ENCODE assay signal across 1 cellular context in the genomic region with DNA sequence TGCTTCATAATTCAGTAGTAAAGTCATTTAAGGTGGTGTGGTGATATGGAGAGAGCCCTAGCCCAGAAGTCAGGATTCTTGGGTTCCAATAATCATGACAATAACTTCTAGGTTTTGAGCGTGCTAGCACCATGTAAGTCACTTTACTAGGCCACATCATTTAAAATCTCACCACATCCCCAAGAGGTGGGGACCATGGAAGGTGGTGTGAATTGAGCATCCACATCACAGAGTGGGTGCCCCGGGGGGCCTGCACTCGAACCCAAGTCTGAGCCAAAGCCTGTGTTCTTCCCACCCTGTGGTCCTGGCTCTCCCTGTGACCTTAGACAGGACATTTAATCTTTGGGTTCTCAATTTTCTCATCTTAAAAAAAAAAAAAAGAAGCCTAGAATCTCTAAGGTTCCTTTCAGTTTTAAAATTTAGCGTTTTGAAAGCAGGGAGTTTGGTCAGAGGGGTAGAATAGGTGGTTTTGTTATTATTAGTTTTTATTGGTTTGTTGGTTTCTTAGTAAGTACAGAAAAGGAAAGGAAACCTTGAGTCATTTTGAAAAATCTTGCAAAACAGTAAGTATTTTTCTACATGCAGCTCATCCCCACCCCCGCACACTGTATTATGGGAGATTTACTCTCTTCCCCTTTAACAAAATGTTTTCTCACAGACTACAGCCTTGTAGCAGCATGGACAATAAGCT.
TF ChIP-seq lines count a peak whose summit lies in the region.

No MANE protein-coding gene starts in this region.

TF ChIP-seq in GM12878, 131 proteins besides CTCF, POLR2A, EP300 and RAD21 (continues in another document):
- TF ChIP-seq, protein P1, sequence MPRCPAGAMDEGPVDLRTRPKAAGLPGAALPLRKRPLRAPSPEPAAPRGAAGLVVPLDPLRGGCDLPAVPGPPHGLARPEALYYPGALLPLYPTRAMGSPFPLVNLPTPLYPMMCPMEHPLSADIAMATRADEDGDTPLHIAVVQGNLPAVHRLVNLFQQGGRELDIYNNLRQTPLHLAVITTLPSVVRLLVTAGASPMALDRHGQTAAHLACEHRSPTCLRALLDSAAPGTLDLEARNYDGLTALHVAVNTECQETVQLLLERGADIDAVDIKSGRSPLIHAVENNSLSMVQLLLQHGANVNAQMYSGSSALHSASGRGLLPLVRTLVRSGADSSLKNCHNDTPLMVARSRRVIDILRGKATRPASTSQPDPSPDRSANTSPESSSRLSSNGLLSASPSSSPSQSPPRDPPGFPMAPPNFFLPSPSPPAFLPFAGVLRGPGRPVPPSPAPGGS (IDR thresholded peaks at IDR 0.05; ENCODE audit: borderline replicate concordance, insufficient read depth, low read depth, low read length, poor library complexity, severe bottlenecking): peak; percentile 28
- TF ChIP-seq IRF4 (IDR thresholded peaks at IDR 0.05; ENCODE audit: low read depth, low read length) (peak; percentile 91), CBX5 (IDR thresholded peaks at IDR 0.05; ENCODE audit: low read depth) (peak; percentile 44; the same call in 1 of the 2 replicates), KDM1A (IDR thresholded peaks at IDR 0.05; ENCODE audit: borderline replicate concordance) (no peak), NFIC (IDR thresholded peaks at IDR 0.05; ENCODE audit: low read depth, low read length) (peak; percentile 98), SP1 (IDR thresholded peaks at IDR 0.05; ENCODE audit: low read depth, low read length) (no peak), HCFC1 (IDR thresholded peaks at IDR 0.05; ENCODE audit: low read length) (no peak), BACH1 (IDR thresholded peaks at IDR 0.05; ENCODE audit: borderline replicate concordance) (no peak), EGR1 (IDR thresholded peaks at IDR 0.05; ENCODE audit: borderline replicate concordance in 1 of 2, low read depth in 2 of 2, low read length in 2 of 2) (peak in 1 of 2 experiments; percentile 70; a peak in 1 of 3 replicates), ZNF207 (IDR thresholded peaks at IDR 0.05; ENCODE audit: borderline replicate concordance) (no peak), DPF2 (IDR thresholded peaks at IDR 0.05) (0 out of 2 replicates have a peak, but pooled peaks have one; percentile 29), YBX1 (IDR thresholded peaks at IDR 0.05) (no peak), POLR2AphosphoS5 (IDR thresholded peaks at IDR 0.05; ENCODE audit: low read length) (no peak), HDAC6 (IDR thresholded peaks at IDR 0.05; ENCODE audit: unreplicated experiment) (no peak), NBN (IDR thresholded peaks at IDR 0.05) (no peak), ESRRA (IDR thresholded peaks at IDR 0.05; ENCODE audit: low read length) (no peak), RB1 (IDR thresholded peaks at IDR 0.05; ENCODE audit: borderline replicate concordance) (no peak), RELB (IDR thresholded peaks at IDR 0.05; ENCODE audit: low read depth) (peak; percentile 75), SIX5 (IDR thresholded peaks at IDR 0.05; ENCODE audit: low read depth, low read length, severe bottlenecking) (no peak), CHD4 (IDR thresholded peaks at IDR 0.05) (no peak), ATF7 (IDR thresholded peaks at IDR 0.05; ENCODE audit: low read depth) (peak; percentile 68), MTA3 (IDR thresholded peaks at IDR 0.05; ENCODE audit: borderline replicate concordance, low read length) (peak; percentile 79; the same call in 1 of the 2 replicates), PBX3 (IDR thresholded peaks at IDR 0.05; ENCODE audit: insufficient replicate concordance, low read depth, low read length) (no peak), PAX5 (IDR thresholded peaks at IDR 0.05; ENCODE audit: borderline replicate concordance, low read depth, low read length) (peak; percentile 76; the same call in 1 of the 2 replicates), NFXL1 (IDR thresholded peaks at IDR 0.05; ENCODE audit: borderline replicate concordance) (no peak), ZNF24 (IDR thresholded peaks at IDR 0.05) (0 out of 2 replicates have a peak, but pooled peaks have one; percentile 22), CBX3 (IDR thresholded peaks at IDR 0.05; ENCODE audit: borderline replicate concordance, low read depth) (no peak), TAF1 (IDR thresholded peaks at IDR 0.05; ENCODE audit: borderline replicate concordance, low read depth, low read length) (no peak), SUZ12 (IDR thresholded peaks at IDR 0.05; ENCODE audit: unreplicated experiment) (no peak), NKRF (conservative IDR thresholded peaks at IDR 0.05) (no peak), HSF1 (IDR thresholded peaks at IDR 0.05; ENCODE audit: low read depth, low read length) (no peak), MTA2 (IDR thresholded peaks at IDR 0.05; ENCODE audit: low read depth) (peak; percentile 68), GATAD2B (conservative IDR thresholded peaks at IDR 0.05; ENCODE audit: low read depth) (no peak), MEF2B (IDR thresholded peaks at IDR 0.05; ENCODE audit: partially characterized antibody, poor library complexity, severe bottlenecking) (peak; percentile 95)
- TF ChIP-seq, protein P2, sequence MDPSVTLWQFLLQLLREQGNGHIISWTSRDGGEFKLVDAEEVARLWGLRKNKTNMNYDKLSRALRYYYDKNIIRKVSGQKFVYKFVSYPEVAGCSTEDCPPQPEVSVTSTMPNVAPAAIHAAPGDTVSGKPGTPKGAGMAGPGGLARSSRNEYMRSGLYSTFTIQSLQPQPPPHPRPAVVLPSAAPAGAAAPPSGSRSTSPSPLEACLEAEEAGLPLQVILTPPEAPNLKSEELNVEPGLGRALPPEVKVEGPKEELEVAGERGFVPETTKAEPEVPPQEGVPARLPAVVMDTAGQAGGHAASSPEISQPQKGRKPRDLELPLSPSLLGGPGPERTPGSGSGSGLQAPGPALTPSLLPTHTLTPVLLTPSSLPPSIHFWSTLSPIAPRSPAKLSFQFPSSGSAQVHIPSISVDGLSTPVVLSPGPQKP (IDR thresholded peaks at IDR 0.05; ENCODE audit: low read depth, low read length): no peak
- TF ChIP-seq, protein P3, sequence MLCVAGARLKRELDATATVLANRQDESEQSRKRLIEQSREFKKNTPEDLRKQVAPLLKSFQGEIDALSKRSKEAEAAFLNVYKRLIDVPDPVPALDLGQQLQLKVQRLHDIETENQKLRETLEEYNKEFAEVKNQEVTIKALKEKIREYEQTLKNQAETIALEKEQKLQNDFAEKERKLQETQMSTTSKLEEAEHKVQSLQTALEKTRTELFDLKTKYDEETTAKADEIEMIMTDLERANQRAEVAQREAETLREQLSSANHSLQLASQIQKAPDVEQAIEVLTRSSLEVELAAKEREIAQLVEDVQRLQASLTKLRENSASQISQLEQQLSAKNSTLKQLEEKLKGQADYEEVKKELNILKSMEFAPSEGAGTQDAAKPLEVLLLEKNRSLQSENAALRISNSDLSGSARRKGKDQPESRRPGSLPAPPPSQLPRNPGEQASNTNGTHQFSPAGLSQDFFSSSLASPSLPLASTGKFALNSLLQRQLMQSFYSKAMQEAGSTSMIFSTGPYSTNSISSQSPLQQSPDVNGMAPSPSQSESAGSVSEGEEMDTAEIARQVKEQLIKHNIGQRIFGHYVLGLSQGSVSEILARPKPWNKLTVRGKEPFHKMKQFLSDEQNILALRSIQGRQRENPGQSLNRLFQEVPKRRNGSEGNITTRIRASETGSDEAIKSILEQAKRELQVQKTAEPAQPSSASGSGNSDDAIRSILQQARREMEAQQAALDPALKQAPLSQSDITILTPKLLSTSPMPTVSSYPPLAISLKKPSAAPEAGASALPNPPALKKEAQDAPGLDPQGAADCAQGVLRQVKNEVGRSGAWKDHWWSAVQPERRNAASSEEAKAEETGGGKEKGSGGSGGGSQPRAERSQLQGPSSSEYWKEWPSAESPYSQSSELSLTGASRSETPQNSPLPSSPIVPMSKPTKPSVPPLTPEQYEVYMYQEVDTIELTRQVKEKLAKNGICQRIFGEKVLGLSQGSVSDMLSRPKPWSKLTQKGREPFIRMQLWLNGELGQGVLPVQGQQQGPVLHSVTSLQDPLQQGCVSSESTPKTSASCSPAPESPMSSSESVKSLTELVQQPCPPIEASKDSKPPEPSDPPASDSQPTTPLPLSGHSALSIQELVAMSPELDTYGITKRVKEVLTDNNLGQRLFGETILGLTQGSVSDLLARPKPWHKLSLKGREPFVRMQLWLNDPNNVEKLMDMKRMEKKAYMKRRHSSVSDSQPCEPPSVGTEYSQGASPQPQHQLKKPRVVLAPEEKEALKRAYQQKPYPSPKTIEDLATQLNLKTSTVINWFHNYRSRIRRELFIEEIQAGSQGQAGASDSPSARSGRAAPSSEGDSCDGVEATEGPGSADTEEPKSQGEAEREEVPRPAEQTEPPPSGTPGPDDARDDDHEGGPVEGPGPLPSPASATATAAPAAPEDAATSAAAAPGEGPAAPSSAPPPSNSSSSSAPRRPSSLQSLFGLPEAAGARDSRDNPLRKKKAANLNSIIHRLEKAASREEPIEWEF (IDR thresholded peaks at IDR 0.05; ENCODE audit: insufficient replicate concordance, low read depth, low read length): no peak
- TF ChIP-seq, protein P4, sequence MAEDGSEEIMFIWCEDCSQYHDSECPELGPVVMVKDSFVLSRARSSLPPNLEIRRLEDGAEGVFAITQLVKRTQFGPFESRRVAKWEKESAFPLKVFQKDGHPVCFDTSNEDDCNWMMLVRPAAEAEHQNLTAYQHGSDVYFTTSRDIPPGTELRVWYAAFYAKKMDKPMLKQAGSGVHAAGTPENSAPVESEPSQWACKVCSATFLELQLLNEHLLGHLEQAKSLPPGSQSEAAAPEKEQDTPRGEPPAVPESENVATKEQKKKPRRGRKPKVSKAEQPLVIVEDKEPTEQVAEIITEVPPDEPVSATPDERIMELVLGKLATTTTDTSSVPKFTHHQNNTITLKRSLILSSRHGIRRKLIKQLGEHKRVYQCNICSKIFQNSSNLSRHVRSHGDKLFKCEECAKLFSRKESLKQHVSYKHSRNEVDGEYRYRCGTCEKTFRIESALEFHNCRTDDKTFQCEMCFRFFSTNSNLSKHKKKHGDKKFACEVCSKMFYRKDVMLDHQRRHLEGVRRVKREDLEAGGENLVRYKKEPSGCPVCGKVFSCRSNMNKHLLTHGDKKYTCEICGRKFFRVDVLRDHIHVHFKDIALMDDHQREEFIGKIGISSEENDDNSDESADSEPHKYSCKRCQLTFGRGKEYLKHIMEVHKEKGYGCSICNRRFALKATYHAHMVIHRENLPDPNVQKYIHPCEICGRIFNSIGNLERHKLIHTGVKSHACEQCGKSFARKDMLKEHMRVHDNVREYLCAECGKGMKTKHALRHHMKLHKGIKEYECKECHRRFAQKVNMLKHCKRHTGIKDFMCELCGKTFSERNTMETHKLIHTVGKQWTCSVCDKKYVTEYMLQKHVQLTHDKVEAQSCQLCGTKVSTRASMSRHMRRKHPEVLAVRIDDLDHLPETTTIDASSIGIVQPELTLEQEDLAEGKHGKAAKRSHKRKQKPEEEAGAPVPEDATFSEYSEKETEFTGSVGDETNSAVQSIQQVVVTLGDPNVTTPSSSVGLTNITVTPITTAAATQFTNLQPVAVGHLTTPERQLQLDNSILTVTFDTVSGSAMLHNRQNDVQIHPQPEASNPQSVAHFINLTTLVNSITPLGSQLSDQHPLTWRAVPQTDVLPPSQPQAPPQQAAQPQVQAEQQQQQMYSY (CRISPR knock-in tag; IDR thresholded peaks at IDR 0.05): no peak
- TF ChIP-seq, protein P5, sequence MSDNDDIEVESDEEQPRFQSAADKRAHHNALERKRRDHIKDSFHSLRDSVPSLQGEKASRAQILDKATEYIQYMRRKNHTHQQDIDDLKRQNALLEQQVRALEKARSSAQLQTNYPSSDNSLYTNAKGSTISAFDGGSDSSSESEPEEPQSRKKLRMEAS (IDR thresholded peaks at IDR 0.05; ENCODE audit: low read depth, low read length): no peak
